Comparison of ENCODE assay signal across 20 cellular contexts in genomic region chr18:10301831-10302483, GRCh38.
"Had no signal": no experiment of that assay in that cellular context is flagged by ENCODE, and none has a peak within 500 bp of the region (broad histone marks: within the 10 kb centered on the region; RNA-seq: fewer than 3 reads in every experiment).

No MANE protein-coding gene starts in this region.

- H3K4me3 ChIP-seq: adrenal gland, breast epithelium, esophagus squamous epithelium, lower lobe of right lung, upper lobe of right lung had no signal

- H3K36me3 ChIP-seq: adrenal gland, breast epithelium, esophagus squamous epithelium, lower lobe of right lung, upper lobe of right lung had no signal

- H3K4me1 Mint-ChIP-seq: T-helper 17 cell had no signal

- ATAC-seq: activated naive CD4-positive, alpha-beta T cell treated with anti-CD3 and anti-CD28 coated beads, Interleukin-2, amount 50 U/mL, for 72 hours; left cardiac atrium; lower lobe of right lung; T-helper 17 cell; upper lobe of right lung had no signal

- H3K36me3 Mint-ChIP-seq: activated naive CD4-positive, alpha-beta T cell treated with anti-CD3 and anti-CD28 coated beads, Interleukin-2, amount 50 U/mL, for 72 hours; mesothelial cell of epicardium had no signal

- H3K4me1 ChIP-seq: adrenal gland, breast epithelium, upper lobe of right lung had no signal

- H3K9me3 Mint-ChIP-seq: activated T-helper 1 cell treated with anti-CD3 and anti-CD28 coated beads, Interleukin-12 subunit alpha, Interleukin-12 subunit beta, Interleukin-2, Interleukin-4 antibody, amounts not matched to agents 30 ng/mL and 10 ng/mL and 1 ng/mL, durations not matched to agents 14 hours and 24 hours and 36 hours had no signal

- H3K27me3 ChIP-seq: adrenal gland, breast epithelium, esophagus squamous epithelium, upper lobe of right lung had no signal

- H3K4me3 Mint-ChIP-seq: activated T-helper 1 cell treated with anti-CD3 and anti-CD28 coated beads, Interleukin-12 subunit alpha, Interleukin-12 subunit beta, Interleukin-2, Interleukin-4 antibody, amounts not matched to agents 30 ng/mL and 10 ng/mL and 1 ng/mL, durations not matched to agents 14 hours and 24 hours and 36 hours; mesothelial cell of epicardium; nephron progenitor cell had no signal

- H3K27ac Mint-ChIP-seq: activated naive CD4-positive, alpha-beta T cell treated with anti-CD3 and anti-CD28 coated beads, Interleukin-2, amount 50 U/mL, for 72 hours; activated T-helper 1 cell treated with anti-CD3 and anti-CD28 coated beads, Interleukin-12 subunit alpha, Interleukin-12 subunit beta, Interleukin-2, Interleukin-4 antibody, amounts not matched to agents 30 ng/mL and 10 ng/mL and 1 ng/mL, durations not matched to agents 14 hours and 24 hours and 36 hours; mesothelial cell of epicardium; nephron progenitor cell; T-helper 17 cell had no signal

- H3K27ac ChIP-seq: adrenal gland, breast epithelium, esophagus squamous epithelium, lower lobe of right lung, upper lobe of right lung had no signal

- DNase-seq: activated CD4-positive, alpha-beta T cell treated with anti-CD3 and anti-CD28 coated beads, Interleukin-2, amount 50 U/mL, for 4 hours; activated gamma-delta T cell treated with Interleukin-2 at 50 U/mL for 16 hours; adrenal gland; effector CD8-positive, alpha-beta T cell; esophagus squamous epithelium; left cardiac atrium; lower lobe of right lung; nephron progenitor cell; nucleus accumbens; posterior cingulate gyrus; stimulated activated CD4-positive, alpha-beta T cell treated with anti-CD3 and anti-CD28 coated beads, Interleukin-12 subunit alpha, Interleukin-12 subunit beta, amount 100 ng/mL, for 4 hours; stimulated activated CD4-positive, alpha-beta T cell treated with anti-CD3 and anti-CD28 coated beads, Interleukin-1b, Interleukin-23, amount 100 ng/mL, for 48 hours; stimulated activated CD8-positive, alpha-beta memory T cell treated with anti-CD3 and anti-CD28 coated beads, Interleukin-4, amount 100 ng/mL, for 48 hours; stimulated activated naive CD4-positive, alpha-beta T cell; T-helper 17 cell; upper lobe of right lung had no signal
